15 cellular contexts compared by ENCODE assay signal in genomic region chr2:9430316-9431293, GRCh38. TPM values are rescaled to one million over a fixed set of nuclear protein-coding genes. Genes with fewer than 3 reads are reported as not detected.
A peak's percentile ranks its signal among the peaks of the same experiment; 100 is the strongest.
DNase-seq lines count a peak whose midpoint lies in the region; ATAC-seq and TF ChIP-seq lines count a peak whose summit lies in the region.
"Had no signal": no experiment of that assay in that cellular context is flagged by ENCODE, and none has a peak within 500 bp of the region (broad histone marks: within the 10 kb centered on the region; RNA-seq: fewer than 3 reads in every experiment).

No MANE protein-coding gene starts in this region.

- H3K4me1 ChIP-seq in hepatocyte (ENCODE audit: insufficient read depth): no peaks in the 10 kb centered on the region
- H3K4me1 ChIP-seq: stomach had no signal

- H3K36me3 Mint-ChIP-seq in activated naive CD8-positive, alpha-beta T cell treated with anti-CD3 and anti-CD28 coated beads, Interleukin-2, amount 50 U/mL, for 24 hours (ENCODE audit: low read depth): peaks cover 51% of the 10 kb centered on the region

- no peak overlapping the region for H2AFZ ChIP-seq in hepatocyte
- H2AFZ ChIP-seq: PC-9 had no signal

- H3K27me3 Mint-ChIP-seq in activated naive CD8-positive, alpha-beta T cell treated with anti-CD3 and anti-CD28 coated beads, Interleukin-2, amount 50 U/mL, for 24 hours: no peaks in the 10 kb centered on the region
- H3K27me3 Mint-ChIP-seq: CD4-positive, alpha-beta T cell; dendritic cell treated with granulocyte-macrophage colony-stimulating factor and Interleukin-4, amounts not matched to agents 40 ng/mL and 50 ng/mL, for 4 days; T-cell had no signal

- ATAC-seq in activated naive CD8-positive, alpha-beta T cell treated with anti-CD3 and anti-CD28 coated beads, Interleukin-2, amount 50 U/mL, for 24 hours: peak; percentile 59
- ATAC-seq in HG02763 (IDR thresholded peaks at IDR 0.05; ENCODE audit: unreplicated experiment): no peak
- no peak for ATAC-seq in HG02642 (IDR thresholded peaks at IDR 0.05; ENCODE audit: poor library complexity, unreplicated experiment)
- ATAC-seq: T-cell had no signal

- no peak for TF ChIP-seq CTCF in hepatocyte (IDR thresholded peaks at IDR 0.05; ENCODE audit: poor library complexity)

- peaks cover 20% of the 10 kb centered on the region for H3K4me1 Mint-ChIP-seq in activated naive CD8-positive, alpha-beta T cell treated with anti-CD3 and anti-CD28 coated beads, Interleukin-2, amount 50 U/mL, for 24 hours

- no peak overlapping the region for H3K4me3 Mint-ChIP-seq in activated naive CD8-positive, alpha-beta T cell treated with anti-CD3 and anti-CD28 coated beads, Interleukin-2, amount 50 U/mL, for 24 hours
- H3K4me3 Mint-ChIP-seq: CD4-positive, alpha-beta T cell; dendritic cell treated with granulocyte-macrophage colony-stimulating factor and Interleukin-4, amounts not matched to agents 40 ng/mL and 50 ng/mL, for 4 days; T-cell had no signal

- no peaks in the 10 kb centered on the region for H3K79me2 ChIP-seq in hepatocyte

- H3K9me3 Mint-ChIP-seq in activated naive CD8-positive, alpha-beta T cell treated with anti-CD3 and anti-CD28 coated beads, Interleukin-2, amount 50 U/mL, for 24 hours: no peaks in the 10 kb centered on the region
- H3K9me3 Mint-ChIP-seq: CD4-positive, alpha-beta T cell; dendritic cell treated with granulocyte-macrophage colony-stimulating factor and Interleukin-4, amounts not matched to agents 40 ng/mL and 50 ng/mL, for 4 days; T-cell had no signal

- H4K20me1 ChIP-seq in hepatocyte (ENCODE audit: insufficient read depth, poor library complexity, severe bottlenecking): no peaks in the 10 kb centered on the region

- DNase-seq in ELR (ENCODE audit: low read depth) (peak; percentile 32), HT1080 (ENCODE audit: low read depth) (peak; percentile 33), hepatocyte (ENCODE audit: low spot score) (no peak), inferior parietal cortex (ENCODE audit: extremely low spot score) (no peak)
- no peak for DNase-seq in activated naive CD8-positive, alpha-beta T cell treated with anti-CD3 and anti-CD28 coated beads, Interleukin-2, amount 50 U/mL, for 24 hours
- DNase-seq: CD4-positive, alpha-beta T cell; KG1; NCI-H187 treated with DMSO at 0.1 percent for 48 hours; NCI-H524; PC-9; stomach; T-cell had no signal

- peak overlapping the region; percentile 80 for H3K27ac Mint-ChIP-seq in activated naive CD8-positive, alpha-beta T cell treated with anti-CD3 and anti-CD28 coated beads, Interleukin-2, amount 50 U/mL, for 24 hours
- H3K27ac Mint-ChIP-seq: CD4-positive, alpha-beta T cell; dendritic cell treated with granulocyte-macrophage colony-stimulating factor and Interleukin-4, amounts not matched to agents 40 ng/mL and 50 ng/mL, for 4 days; T-cell had no signal

- H3K27me3 ChIP-seq in hepatocyte: no peaks in the 10 kb centered on the region
- H3K27me3 ChIP-seq: stomach had no signal

- no peaks in the 10 kb centered on the region for H3K36me3 ChIP-seq in hepatocyte (replicated peaks; ENCODE audit: insufficient read depth, low read depth)

- WGBS in hepatocyte (ENCODE audit: low lambda C conversion rate, missing lambda C conversion rate): 87% methylated on average over 2 of the region's 2 CpGs

- no peak overlapping the region for H3K4me2 ChIP-seq in hepatocyte
- H3K4me2 ChIP-seq: PC-9 had no signal

- peak overlapping the region; percentile 36 for H3K27ac ChIP-seq in hepatocyte
- H3K27ac ChIP-seq: PC-9, stomach had no signal

- H3K9me3 ChIP-seq in hepatocyte (ENCODE audit: low read depth): no peaks in the 10 kb centered on the region
- H3K9me3 ChIP-seq: stomach had no signal

- no peak overlapping the region for H3K4me3 ChIP-seq in hepatocyte
- H3K4me3 ChIP-seq: PC-9, stomach had no signal

- no peaks in the 10 kb centered on the region for H3K9me2 ChIP-seq in hepatocyte (replicated peaks; ENCODE audit: insufficient read depth)

RNA-seq across cellular contexts. Expression of gene CPSF3, which starts 7.2 kb away (rescaled TPM):
- total RNA-seq in HT1080 (2014; rRNA removed; shearing (Covaris generic)): 81.5 and 108 TPM in 2 replicates
- 58.6 and 69.7 TPM in 2 replicates for polyA plus RNA-seq in HT1080 (2015; cell fraction: cytosol; rRNA removed)
- polyA plus RNA-seq in HT1080 (2015; cell fraction: nucleus; rRNA removed): 140 and 156 TPM in 2 replicates
- total RNA-seq in hepatocyte: 38.7 and 39.1 TPM in 2 replicates
- 21.5 and 23.9 TPM in 2 replicates for polyA plus RNA-seq in hepatocyte

RNA-seq across cellular contexts. Expression of gene ITGB1BP1, which starts 7.3 kb away (rescaled TPM):
- 94.0 and 123 TPM in 2 replicates for total RNA-seq in HT1080 (2014; rRNA removed; shearing (Covaris generic))
- 68.4 and 85.6 TPM in 2 replicates for polyA plus RNA-seq in HT1080 (2015; cell fraction: cytosol; rRNA removed)
- 51.1 and 52.9 TPM in 2 replicates for polyA plus RNA-seq in HT1080 (2015; cell fraction: nucleus; rRNA removed)
- total RNA-seq in hepatocyte: 17.4 and 22.7 TPM in 2 replicates
- polyA plus RNA-seq in hepatocyte: 51.8 and 65.2 TPM in 2 replicates

RNA-seq across cellular contexts. Expression of gene IAH1, which starts 43.7 kb away (rescaled TPM):
- 11.3 and 11.4 TPM in 2 replicates for total RNA-seq in HT1080 (2014; rRNA removed; shearing (Covaris generic))
- 31.6 and 34.2 TPM in 2 replicates for polyA plus RNA-seq in HT1080 (2015; cell fraction: cytosol; rRNA removed)
- 8.8 and 13.1 TPM in 2 replicates for polyA plus RNA-seq in HT1080 (2015; cell fraction: nucleus; rRNA removed)
- 31.6 and 44.2 TPM in 2 replicates for total RNA-seq in hepatocyte
- 46.7 and 51.0 TPM in 2 replicates for polyA plus RNA-seq in hepatocyte

Comparison
In these comparisons a context has a peak if more than half of its experiments do, and no peak if none do; other contexts are left out.
1. DNase-seq: peak in ELR (single experiment) and HT1080 (single experiment); none in activated naive CD8-positive, alpha-beta T cell treated with anti-CD3 and anti-CD28 coated beads, Interleukin-2, amount 50 U/mL, for 24 hours (single experiment), hepatocyte (single experiment) and inferior parietal cortex (single experiment).